8 cellular contexts compared by ENCODE assay signal in genomic region chr6:36120979-36121706, GRCh38. TPM values are rescaled to one million over a fixed set of nuclear protein-coding genes. Genes with fewer than 3 reads are reported as not detected.
DNase-seq lines count a peak whose midpoint lies in the region; ATAC-seq and TF ChIP-seq lines count a peak whose summit lies in the region.

No MANE protein-coding gene starts in this region.

- WGBS in esophagus muscularis mucosa: 34% methylated on average over 11 of the region's 12 CpGs

- no peaks in the 10 kb centered on the region for H4K20me1 ChIP-seq in neural progenitor cell (ENCODE audit: low read depth)

- peak; percentile 10 for ATAC-seq in Right ventricle myocardium inferior

- H3K27me3 Mint-ChIP-seq in neural progenitor cell (ENCODE audit: insufficient read depth, low read depth): peaks cover 4% of the 10 kb centered on the region

- no peak for TF ChIP-seq EP300 in esophagus muscularis mucosa (IDR thresholded peaks at IDR 0.05)

- no peaks in the 10 kb centered on the region for H3K9me3 Mint-ChIP-seq in neural progenitor cell

- no peak for TF ChIP-seq POLR2A in esophagus muscularis mucosa (IDR thresholded peaks at IDR 0.05; ENCODE audit: low read depth)

- peaks cover 5% of the 10 kb centered on the region for H3K4me1 Mint-ChIP-seq in neural progenitor cell

- H3K79me2 ChIP-seq in neural progenitor cell (ENCODE audit: low read depth): no peaks in the 10 kb centered on the region

- H3K27ac Mint-ChIP-seq in neural progenitor cell: no peak overlapping the region

- no peak for TF ChIP-seq CTCF in VCaP (conservative IDR thresholded peaks at IDR 0.05)
- no peak for TF ChIP-seq CTCF in neural progenitor cell (IDR thresholded peaks at IDR 0.05)
- TF ChIP-seq CTCF in esophagus muscularis mucosa (IDR thresholded peaks at IDR 0.05): no peak

- H3K36me3 Mint-ChIP-seq in neural progenitor cell: no peaks in the 10 kb centered on the region

- H3K4me3 Mint-ChIP-seq in neural progenitor cell: peak overlapping the region; percentile 41

- H3K27ac ChIP-seq in VCaP (peak overlapping the region; percentile 82), neural progenitor cell (no peak overlapping the region), esophagus muscularis mucosa (replicated peaks in 1 of 4) (peak overlapping the region in 1 of 4 donors; percentile 30)

- intact Hi-C loops in Right ventricle myocardium inferior (cut with DNase I): no loop called here
- intact Hi-C loops in cardiac septum (cut with DNase I): loop anchor here (5.0 kb wide), 2 partner anchors 76 to 236 kb away; partner anchors contain the start of gene BRPF3
- intact Hi-C loops in esophagus muscularis mucosa (cut with DNase I): loop anchor here (10.0 kb wide), 1 partner anchor 234 kb away; no protein-coding TSS in a partner anchor

- H3K27me3 ChIP-seq in neural progenitor cell (no peaks in the 10 kb centered on the region), esophagus muscularis mucosa (no peaks in the 10 kb centered on the region)

- H3K4me3 ChIP-seq in neural progenitor cell: no peak overlapping the region
- no peak overlapping the region for H3K4me3 ChIP-seq in esophagus muscularis mucosa

- H3K4me1 ChIP-seq in neural progenitor cell (peaks cover 9% of the 10 kb centered on the region), esophagus muscularis mucosa (peaks cover 20 to 30% (median 27%) of the 10 kb centered on the region in 4 donors)

- H3K4me2 ChIP-seq in neural progenitor cell: peak overlapping the region; percentile 35

- H3K36me3 ChIP-seq in neural progenitor cell (no peaks in the 10 kb centered on the region), esophagus muscularis mucosa (peaks cover 0 to 25% (median 14%) of the 10 kb centered on the region in 4 donors)

- no peaks in the 10 kb centered on the region for H3F3A ChIP-seq in neural progenitor cell (ENCODE audit: low read depth)

- H3K9ac ChIP-seq in neural progenitor cell: no peak overlapping the region

- H3K9me3 ChIP-seq in neural progenitor cell (ENCODE audit: low read depth): no peaks in the 10 kb centered on the region
- H3K9me3 ChIP-seq in esophagus muscularis mucosa: no peaks in the 10 kb centered on the region

- no peak overlapping the region for H2AFZ ChIP-seq in neural progenitor cell (replicated peaks)

- DNase-seq in Right ventricle myocardium inferior (ENCODE audit: missing footprints): peak; percentile 75
- DNase-seq in cardiac septum (ENCODE audit: low spot score): no peak
- DNase-seq in effector CD4-positive, alpha-beta T cell: peak; percentile 41
- DNase-seq in neural progenitor cell (ENCODE audit: low spot score): no peak
- no peak for DNase-seq in NCI-H748 (lab: John Stamatoyannopoulos, UW; ENCODE audit: unreplicated experiment)
- no peak for DNase-seq in esophagus muscularis mucosa (ENCODE audit: extremely low spot score)
- no peak for DNase-seq in NCI-H345 (lab: John Stamatoyannopoulos, UW)

RNA-seq across cellular contexts. Expression of gene MAPK13, which starts 9.2 kb away (rescaled TPM):
- 0.70 TPM for total RNA-seq in Right ventricle myocardium inferior
- total RNA-seq in cardiac septum: 1.6 TPM
- total RNA-seq in neural progenitor cell (ENCODE audit: low replicate concordance): 0.13 and 1.1 TPM in 2 replicates
- 1 to 10 TPM; 2.1 to 5.0 (median 4.5) TPM for total RNA-seq in esophagus muscularis mucosa

Comparison
In these comparisons a context has a peak if more than half of its experiments do, and no peak if none do; other contexts are left out.
1. DNase-seq: peak in Right ventricle myocardium inferior (single experiment) and effector CD4-positive, alpha-beta T cell (single experiment); none in cardiac septum (single experiment), neural progenitor cell (single experiment), NCI-H748 (single experiment), esophagus muscularis mucosa (single experiment) and NCI-H345 (single experiment).